ENCODE assay signal across 2 cellular contexts in genomic region chr20:51514836-51515235, GRCh38.
A peak's percentile ranks its signal among the peaks of the same experiment; 100 is the strongest.
TF ChIP-seq lines count a peak whose summit lies in the region.

No MANE protein-coding gene starts in this region.

TF ChIP-seq in GM23338, 12 proteins besides CTCF, POLR2A, EP300 and RAD21:
- TF ChIP-seq ZNF114 (CRISPR knock-in tag; IDR thresholded peaks at IDR 0.05) (no peak), POLR2AphosphoS5 (IDR thresholded peaks at IDR 0.05; ENCODE audit: low read depth) (no peak), EZH2 (IDR thresholded peaks at IDR 0.05; ENCODE audit: low read depth, unreplicated experiment) (no peak), JUNB (IDR thresholded peaks at IDR 0.05; ENCODE audit: unreplicated experiment) (no peak), REST (IDR thresholded peaks at IDR 0.05; ENCODE audit: unreplicated experiment) (peak; percentile 47)
- TF ChIP-seq, protein P1, sequence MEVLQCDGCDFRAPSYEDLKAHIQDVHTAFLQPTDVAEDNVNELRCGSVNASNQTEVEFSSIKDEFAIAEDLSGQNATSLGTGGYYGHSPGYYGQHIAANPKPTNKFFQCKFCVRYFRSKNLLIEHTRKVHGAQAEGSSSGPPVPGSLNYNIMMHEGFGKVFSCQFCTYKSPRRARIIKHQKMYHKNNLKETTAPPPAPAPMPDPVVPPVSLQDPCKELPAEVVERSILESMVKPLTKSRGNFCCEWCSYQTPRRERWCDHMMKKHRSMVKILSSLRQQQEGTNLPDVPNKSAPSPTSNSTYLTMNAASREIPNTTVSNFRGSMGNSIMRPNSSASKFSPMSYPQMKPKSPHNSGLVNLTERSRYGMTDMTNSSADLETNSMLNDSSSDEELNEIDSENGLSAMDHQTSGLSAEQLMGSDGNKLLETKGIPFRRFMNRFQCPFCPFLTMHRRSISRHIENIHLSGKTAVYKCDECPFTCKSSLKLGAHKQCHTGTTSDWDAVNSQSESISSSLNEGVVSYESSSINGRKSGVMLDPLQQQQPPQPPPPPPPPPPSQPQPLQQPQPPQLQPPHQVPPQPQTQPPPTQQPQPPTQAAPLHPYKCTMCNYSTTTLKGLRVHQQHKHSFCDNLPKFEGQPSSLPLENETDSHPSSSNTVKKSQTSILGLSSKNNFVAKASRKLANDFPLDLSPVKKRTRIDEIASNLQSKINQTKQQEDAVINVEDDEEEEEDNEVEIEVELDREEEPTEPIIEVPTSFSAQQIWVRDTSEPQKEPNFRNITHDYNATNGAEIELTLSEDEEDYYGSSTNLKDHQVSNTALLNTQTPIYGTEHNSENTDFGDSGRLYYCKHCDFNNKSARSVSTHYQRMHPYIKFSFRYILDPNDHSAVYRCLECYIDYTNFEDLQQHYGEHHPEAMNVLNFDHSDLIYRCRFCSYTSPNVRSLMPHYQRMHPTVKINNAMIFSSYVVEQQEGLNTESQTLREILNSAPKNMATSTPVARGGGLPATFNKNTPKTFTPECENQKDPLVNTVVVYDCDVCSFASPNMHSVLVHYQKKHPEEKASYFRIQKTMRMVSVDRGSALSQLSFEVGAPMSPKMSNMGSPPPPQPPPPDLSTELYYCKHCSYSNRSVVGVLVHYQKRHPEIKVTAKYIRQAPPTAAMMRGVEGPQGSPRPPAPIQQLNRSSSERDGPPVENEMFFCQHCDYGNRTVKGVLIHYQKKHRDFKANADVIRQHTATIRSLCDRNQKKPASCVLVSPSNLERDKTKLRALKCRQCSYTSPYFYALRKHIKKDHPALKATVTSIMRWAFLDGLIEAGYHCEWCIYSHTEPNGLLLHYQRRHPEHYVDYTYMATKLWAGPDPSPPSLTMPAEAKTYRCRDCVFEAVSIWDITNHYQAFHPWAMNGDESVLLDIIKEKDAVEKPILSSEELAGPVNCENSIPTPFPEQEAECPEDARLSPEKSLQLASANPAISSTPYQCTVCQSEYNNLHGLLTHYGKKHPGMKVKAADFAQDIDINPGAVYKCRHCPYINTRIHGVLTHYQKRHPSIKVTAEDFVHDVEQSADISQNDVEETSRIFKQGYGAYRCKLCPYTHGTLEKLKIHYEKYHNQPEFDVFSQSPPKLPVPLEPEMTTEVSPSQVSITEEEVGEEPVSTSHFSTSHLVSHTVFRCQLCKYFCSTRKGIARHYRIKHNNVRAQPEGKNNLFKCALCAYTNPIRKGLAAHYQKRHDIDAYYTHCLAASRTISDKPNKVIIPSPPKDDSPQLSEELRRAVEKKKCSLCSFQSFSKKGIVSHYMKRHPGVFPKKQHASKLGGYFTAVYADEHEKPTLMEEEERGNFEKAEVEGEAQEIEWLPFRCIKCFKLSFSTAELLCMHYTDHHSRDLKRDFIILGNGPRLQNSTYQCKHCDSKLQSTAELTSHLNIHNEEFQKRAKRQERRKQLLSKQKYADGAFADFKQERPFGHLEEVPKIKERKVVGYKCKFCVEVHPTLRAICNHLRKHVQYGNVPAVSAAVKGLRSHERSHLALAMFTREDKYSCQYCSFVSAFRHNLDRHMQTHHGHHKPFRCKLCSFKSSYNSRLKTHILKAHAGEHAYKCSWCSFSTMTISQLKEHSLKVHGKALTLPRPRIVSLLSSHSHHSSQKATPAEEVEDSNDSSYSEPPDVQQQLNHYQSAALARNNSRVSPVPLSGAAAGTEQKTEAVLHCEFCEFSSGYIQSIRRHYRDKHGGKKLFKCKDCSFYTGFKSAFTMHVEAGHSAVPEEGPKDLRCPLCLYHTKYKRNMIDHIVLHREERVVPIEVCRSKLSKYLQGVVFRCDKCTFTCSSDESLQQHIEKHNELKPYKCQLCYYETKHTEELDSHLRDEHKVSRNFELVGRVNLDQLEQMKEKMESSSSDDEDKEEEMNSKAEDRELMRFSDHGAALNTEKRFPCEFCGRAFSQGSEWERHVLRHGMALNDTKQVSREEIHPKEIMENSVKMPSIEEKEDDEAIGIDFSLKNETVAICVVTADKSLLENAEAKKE (CRISPR knock-in tag; IDR thresholded peaks at IDR 0.05): no peak

TF ChIP-seq in H1, 55 proteins besides CTCF, POLR2A, EP300 and RAD21:
- TF ChIP-seq SUZ12 (IDR thresholded peaks at IDR 0.05; ENCODE audit: low read length) (no peak), CBX5 (IDR thresholded peaks at IDR 0.05; ENCODE audit: low read depth, low read length) (no peak), TCF12 (IDR thresholded peaks at IDR 0.05; ENCODE audit: low read depth, low read length) (no peak), SIX5 (IDR thresholded peaks at IDR 0.05; ENCODE audit: low read depth, low read length) (no peak), TBP (IDR thresholded peaks at IDR 0.05; ENCODE audit: low read depth, low read length) (no peak), POLR2AphosphoS5 (IDR thresholded peaks at IDR 0.05; ENCODE audit: low read depth, low read length) (no peak)
- TF ChIP-seq, protein P2, sequence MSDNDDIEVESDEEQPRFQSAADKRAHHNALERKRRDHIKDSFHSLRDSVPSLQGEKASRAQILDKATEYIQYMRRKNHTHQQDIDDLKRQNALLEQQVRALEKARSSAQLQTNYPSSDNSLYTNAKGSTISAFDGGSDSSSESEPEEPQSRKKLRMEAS (IDR thresholded peaks at IDR 0.05): peak; percentile 67
- TF ChIP-seq, protein P3, sequence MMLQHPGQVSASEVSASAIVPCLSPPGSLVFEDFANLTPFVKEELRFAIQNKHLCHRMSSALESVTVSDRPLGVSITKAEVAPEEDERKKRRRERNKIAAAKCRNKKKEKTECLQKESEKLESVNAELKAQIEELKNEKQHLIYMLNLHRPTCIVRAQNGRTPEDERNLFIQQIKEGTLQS (IDR thresholded peaks at IDR 0.05; ENCODE audit: insufficient read depth, low read depth, low read length): no peak
TF ChIP-seq in H1: peak in this region for 1.
